Comparison of ENCODE assay signal across 9 cellular contexts in genomic region chr9:126704157-126704941, GRCh38.
DNase-seq lines count a peak whose midpoint lies in the region; ATAC-seq, FAIRE-seq and TF ChIP-seq lines count a peak whose summit lies in the region.
"Had no signal": no experiment of that assay in that cellular context is flagged by ENCODE, and none has a peak within 500 bp of the region (broad histone marks: within the 10 kb centered on the region; RNA-seq: fewer than 3 reads in every experiment).

No MANE protein-coding gene starts in this region.

- H3K4me3 Mint-ChIP-seq in neural progenitor cell, result peak overlapping the region; percentile 70

- FAIRE-seq in GM19239 (lab: Jason Lieb, UNC) (no peak), bronchial epithelial cell (lab: Jason Lieb, UNC) (peak; percentile 32)

- no peaks in the 10 kb centered on the region for H3K9me3 ChIP-seq in Peyer's patch
- H3K9me3 ChIP-seq in neural progenitor cell (ENCODE audit: low read depth), result no peaks in the 10 kb centered on the region

- peaks cover 0 to 8% (median 0%) of the 10 kb centered on the region in 4 donors for H3K4me1 ChIP-seq in Peyer's patch
- H3K4me1 ChIP-seq in neural progenitor cell, result peaks cover 10% of the 10 kb centered on the region

- H3K79me2 ChIP-seq in neural progenitor cell (ENCODE audit: low read depth), result no peaks in the 10 kb centered on the region

- H2AFZ ChIP-seq in neural progenitor cell (replicated peaks), result no peak overlapping the region

- no peak overlapping the region for H3K9ac ChIP-seq in neural progenitor cell

- peak overlapping the region; percentile 86 for H3K27ac Mint-ChIP-seq in neural progenitor cell

- ATAC-seq in GM21737 (IDR thresholded peaks at IDR 0.05; ENCODE audit: unreplicated experiment), result no peak

- TF ChIP-seq CTCF in Peyer's patch (IDR thresholded peaks at IDR 0.05), result no peak
- TF ChIP-seq CTCF in bronchial epithelial cell (IDR thresholded peaks at IDR 0.05; ENCODE audit: insufficient read depth, low read length, severe bottlenecking), result no peak
- no peak for TF ChIP-seq CTCF in neural progenitor cell (IDR thresholded peaks at IDR 0.05)

- no peaks in the 10 kb centered on the region for H3K36me3 Mint-ChIP-seq in neural progenitor cell

- H3K4me2 ChIP-seq in neural progenitor cell, result no peak overlapping the region

- H3F3A ChIP-seq in neural progenitor cell (ENCODE audit: low read depth), result peaks cover 10% of the 10 kb centered on the region

- no peak for TF ChIP-seq POLR2A in Peyer's patch (IDR thresholded peaks at IDR 0.05)

- H3K4me3 ChIP-seq in Peyer's patch (no peak overlapping the region), bronchial epithelial cell (ENCODE audit: low read depth, low read length) (no peak overlapping the region), neural progenitor cell (no peak overlapping the region)
- H3K4me3 ChIP-seq: cardiac muscle cell had no signal

- DNase-seq in GM19239 (ENCODE audit: insufficient read length, low spot score) (peak; percentile 8), Peyer's patch (peak in 2 of 3 donors; percentile 34 to 48), bronchial epithelial cell (ENCODE audit: low read depth) (peak; percentile 77), neural progenitor cell (ENCODE audit: low spot score) (peak; percentile 20), NCI-H1105 (lab: John Stamatoyannopoulos, UW) (no peak), NCI-H345 treated with DMSO at 0.1 percent for 48 hours (lab: John Stamatoyannopoulos, UW; ENCODE audit: unreplicated experiment) (no peak), NCI-H187 (lab: John Stamatoyannopoulos, UW) (no peak)

- H3K27ac ChIP-seq in Peyer's patch (no peak overlapping the region), neural progenitor cell (no peak overlapping the region)
- H3K27ac ChIP-seq: cardiac muscle cell had no signal

- H3K9me3 Mint-ChIP-seq in neural progenitor cell, result no peaks in the 10 kb centered on the region

- H3K27me3 Mint-ChIP-seq in neural progenitor cell (ENCODE audit: insufficient read depth, low read depth), result peaks cover 29% of the 10 kb centered on the region

- no peaks in the 10 kb centered on the region for H4K20me1 ChIP-seq in neural progenitor cell (ENCODE audit: low read depth)

- no peaks in the 10 kb centered on the region for H3K36me3 ChIP-seq in Peyer's patch
- H3K36me3 ChIP-seq in bronchial epithelial cell (ENCODE audit: control insufficient read depth, insufficient read depth, low read length), result no peaks in the 10 kb centered on the region
- H3K36me3 ChIP-seq in neural progenitor cell, result no peaks in the 10 kb centered on the region
- H3K36me3 ChIP-seq: cardiac muscle cell had no signal

- H3K27me3 ChIP-seq in Peyer's patch, result no peaks in the 10 kb centered on the region
- peaks cover 5% of the 10 kb centered on the region for H3K27me3 ChIP-seq in bronchial epithelial cell (ENCODE audit: control insufficient read depth, insufficient read depth, low read length)
- H3K27me3 ChIP-seq in neural progenitor cell, result peaks cover 82% of the 10 kb centered on the region

- peaks cover 41% of the 10 kb centered on the region for H3K4me1 Mint-ChIP-seq in neural progenitor cell

Comparison
In these comparisons a context has a peak if more than half of its experiments do, and no peak if none do; other contexts are left out.
1. DNase-seq: peak in GM19239 (single experiment), Peyer's patch (2 of 3), bronchial epithelial cell (single experiment) and neural progenitor cell (single experiment); none in NCI-H1105 (single experiment), NCI-H345 treated with DMSO at 0.1 percent for 48 hours (single experiment) and NCI-H187 (0 of 2).